ENCODE assay signal across 14 cellular contexts in genomic region chr5:111366388-111366787, GRCh38.
A peak's percentile ranks its signal among the peaks of the same experiment; 100 is the strongest.
DNase-seq lines count a peak whose midpoint lies in the region; ATAC-seq and TF ChIP-seq lines count a peak whose summit lies in the region.
"Had no signal": no experiment of that assay in that cellular context is flagged by ENCODE, and none has a peak within 500 bp of the region (broad histone marks: within the 10 kb centered on the region; RNA-seq: fewer than 3 reads in every experiment).

No MANE protein-coding gene starts in this region.

- H3K4me1 ChIP-seq in HCT116 (ENCODE audit: control insufficient read depth in 1 of 2, insufficient read depth in 2 of 2, low read length in 2 of 2): peaks cover 14 to 19% of the 10 kb centered on the region in 2 experiments
- H3K4me1 ChIP-seq in smooth muscle cell (ENCODE audit: low read depth): no peaks in the 10 kb centered on the region
- H3K4me1 ChIP-seq: BLaER1 had no signal

- H3K4me3 Mint-ChIP-seq in activated CD8-positive, alpha-beta T cell treated with anti-CD3 and anti-CD28 coated beads, Interleukin-2, amount 10 ng/mL, durations not matched to agents 7 days and 5 days: no peak overlapping the region
- H3K4me3 Mint-ChIP-seq: CD8-positive, alpha-beta memory T cell had no signal

- H3K4me3 ChIP-seq in HCT116 (replicated peaks in 1 of 2; ENCODE audit: low read depth in 1 of 2, low read length in 2 of 2) (no peak overlapping the region), smooth muscle cell (no peak overlapping the region)
- H3K4me3 ChIP-seq: BLaER1 had no signal

- H3K4me1 Mint-ChIP-seq in activated CD8-positive, alpha-beta T cell treated with anti-CD3 and anti-CD28 coated beads, Interleukin-2, amount 10 ng/mL, durations not matched to agents 7 days and 5 days (ENCODE audit: low read depth): peaks cover 11% of the 10 kb centered on the region

- H3F3A ChIP-seq in smooth muscle cell (ENCODE audit: low read depth): no peaks in the 10 kb centered on the region

- TF ChIP-seq POLR2A in HCT116 (IDR thresholded peaks at IDR 0.05; ENCODE audit: borderline replicate concordance, extremely low read depth, insufficient read depth, insufficient read length): no peak

- H3K27me3 Mint-ChIP-seq in activated CD8-positive, alpha-beta T cell treated with anti-CD3 and anti-CD28 coated beads, Interleukin-2, amount 10 ng/mL, durations not matched to agents 7 days and 5 days (ENCODE audit: low read depth): no peaks in the 10 kb centered on the region
- H3K27me3 Mint-ChIP-seq: CD8-positive, alpha-beta memory T cell had no signal

- H3K9me3 ChIP-seq in HCT116 (ENCODE audit: control insufficient read depth in 1 of 2, insufficient read depth in 1 of 2, low read depth in 1 of 2, low read length in 2 of 2): no peaks in the 10 kb centered on the region
- no peaks in the 10 kb centered on the region for H3K9me3 ChIP-seq in smooth muscle cell (replicated peaks; ENCODE audit: low read depth)
- H3K9me3 ChIP-seq: BLaER1, Caco-2 had no signal

- no peaks in the 10 kb centered on the region; the same call in 1 of the 2 replicates for H3K9me2 ChIP-seq in HCT116 (ENCODE audit: insufficient read depth)

- no peak for TF ChIP-seq RAD21 in HCT116 (IDR thresholded peaks at IDR 0.05; ENCODE audit: low read depth)

- 0 out of 2 replicates have a peak overlapping the region, but pooled peaks have one; percentile 56 for H3K4me2 ChIP-seq in HCT116 (ENCODE audit: low read length)
- H3K4me2 ChIP-seq in smooth muscle cell: no peak overlapping the region
- H3K4me2 ChIP-seq: BLaER1 had no signal

- H3K27ac Mint-ChIP-seq in activated CD8-positive, alpha-beta T cell treated with anti-CD3 and anti-CD28 coated beads, Interleukin-2, amount 10 ng/mL, durations not matched to agents 7 days and 5 days: no peak overlapping the region
- H3K27ac Mint-ChIP-seq: CD8-positive, alpha-beta memory T cell had no signal

- H3K79me2 ChIP-seq in HCT116 (ENCODE audit: insufficient read depth, low read length) (no peaks in the 10 kb centered on the region), smooth muscle cell (ENCODE audit: low read depth) (no peaks in the 10 kb centered on the region)

- H3K36me3 ChIP-seq in HCT116 (ENCODE audit: control insufficient read depth in 1 of 2, insufficient read depth in 2 of 2, low read length in 2 of 2): no peaks in the 10 kb centered on the region
- no peaks in the 10 kb centered on the region for H3K36me3 ChIP-seq in smooth muscle cell (ENCODE audit: low read depth)
- H3K36me3 ChIP-seq: BLaER1 had no signal

- H3K27ac ChIP-seq in HCT116 (ENCODE audit: low read depth, low read length) (no peak overlapping the region; the same call in 1 of the 2 replicates), smooth muscle cell (ENCODE audit: low read depth) (peak overlapping the region; percentile 52)
- H3K27ac ChIP-seq: BLaER1 had no signal

- no peak for DNase-seq in HCT116 (ENCODE audit: low read depth, low spot score)
- DNase-seq in fibroblast of peridontal ligament (ENCODE audit: extremely low read depth): peak; percentile 3
- no peak for DNase-seq in smooth muscle cell (lab: John Stamatoyannopoulos, UW; ENCODE audit: unreplicated experiment)
- DNase-seq in NCI-H2107 (lab: John Stamatoyannopoulos, UW): no peak
- DNase-seq in activated CD8-positive, alpha-beta T cell treated with anti-CD3 and anti-CD28 coated beads, Interleukin-2, amount 10 ng/mL, durations not matched to agents 7 days and 5 days: no peak
- DNase-seq: 8988T; AML-193; CD8-positive, alpha-beta memory T cell; DND-41; GDM1 had no signal

- TF ChIP-seq CTCF in HCT116 (IDR thresholded peaks at IDR 0.05 in 2 of 3, conservative IDR thresholded peaks at IDR 0.05 in 1 of 3; ENCODE audit: borderline replicate concordance in 1 of 3, insufficient read depth in 1 of 3, low read depth in 2 of 3, low read length in 2 of 3) (no peak), smooth muscle cell (IDR thresholded peaks at IDR 0.05; ENCODE audit: borderline replicate concordance, insufficient read depth, poor library complexity, severe bottlenecking) (no peak)

- POLR2A ChIA-PET in HCT116 (lab: Charles Lee): no interaction called here
- POLR2A ChIA-PET in activated CD8-positive, alpha-beta T cell treated with anti-CD3 and anti-CD28 coated beads, Interleukin-2, amount 10 ng/mL, durations not matched to agents 7 days and 5 days (lab: Charles Lee): no interaction called here

- H2AFZ ChIP-seq in HCT116 (ENCODE audit: low read depth, low read length, poor library complexity, severe bottlenecking): no peak overlapping the region
- no peak overlapping the region for H2AFZ ChIP-seq in smooth muscle cell (ENCODE audit: low read depth)

- H3K9ac ChIP-seq in HCT116 (ENCODE audit: low read length) (no peak overlapping the region), smooth muscle cell (ENCODE audit: low read depth) (no peak overlapping the region)
- H3K9ac ChIP-seq: BLaER1 had no signal

- H4K20me1 ChIP-seq in HCT116 (ENCODE audit: insufficient read depth) (no peaks in the 10 kb centered on the region), smooth muscle cell (ENCODE audit: low read depth) (no peaks in the 10 kb centered on the region)
- H4K20me1 ChIP-seq: BLaER1 had no signal

- CTCF ChIA-PET in HCT116 (lab: Charles Lee): no interaction called here
- CTCF ChIA-PET in activated CD8-positive, alpha-beta T cell treated with anti-CD3 and anti-CD28 coated beads, Interleukin-2, amount 10 ng/mL, durations not matched to agents 7 days and 5 days (lab: Charles Lee): no interaction called here

- ATAC-seq in HCT116 (no peak), SK-N-SH treated with all-trans-retinoic acid at 6 μM for 48 hours (peak; percentile 59; the same call in 1 of the 3 replicates), GM18502 (IDR thresholded peaks at IDR 0.05; ENCODE audit: poor library complexity, unreplicated experiment) (no peak)
- no peak for ATAC-seq in activated CD8-positive, alpha-beta T cell treated with anti-CD3 and anti-CD28 coated beads, Interleukin-2, amount 10 ng/mL, durations not matched to agents 7 days and 5 days

- H3K36me3 Mint-ChIP-seq in activated CD8-positive, alpha-beta T cell treated with anti-CD3 and anti-CD28 coated beads, Interleukin-2, amount 10 ng/mL, durations not matched to agents 7 days and 5 days (ENCODE audit: low read depth): peaks cover 41% of the 10 kb centered on the region

- H3K27me3 ChIP-seq in HCT116 (ENCODE audit: insufficient read depth, low read length) (no peaks in the 10 kb centered on the region), smooth muscle cell (ENCODE audit: low read depth) (no peaks in the 10 kb centered on the region)
- H3K27me3 ChIP-seq: BLaER1 had no signal

- no TSS peak for BruUV-seq in HCT116 (replicated peaks; lab: Mats Ljungman, UMichigan)

- intact Hi-C loops in HCT116 (cut with micrococcal nuclease): no loop called here

- RAD21 ChIA-PET in HCT116 (lab: Charles Lee; ENCODE audit: low non-redundant PET in 1 of 2, low total read pairs in 2 of 2, uncharacterized antibody in 2 of 2, unreplicated experiment in 2 of 2): no interaction called here

- peaks cover 5% of the 10 kb centered on the region for H3K9me3 Mint-ChIP-seq in activated CD8-positive, alpha-beta T cell treated with anti-CD3 and anti-CD28 coated beads, Interleukin-2, amount 10 ng/mL, durations not matched to agents 7 days and 5 days (ENCODE audit: insufficient read depth)
- H3K9me3 Mint-ChIP-seq: CD8-positive, alpha-beta memory T cell had no signal

TF ChIP-seq in HCT116, 20 proteins besides CTCF, POLR2A, EP300 and RAD21 (continues in another document):
- TF ChIP-seq SIN3A (IDR thresholded peaks at IDR 0.05; ENCODE audit: low read depth): no peak
- no peak for TF ChIP-seq POLR2AphosphoS5 (IDR thresholded peaks at IDR 0.05; ENCODE audit: low read depth, low read length)
- TF ChIP-seq ZNF274 (IDR thresholded peaks at IDR 0.05; ENCODE audit: low read depth, low read length): no peak
- no peak for TF ChIP-seq YY1 (IDR thresholded peaks at IDR 0.05; ENCODE audit: extremely low read depth, insufficient replicate concordance, low read depth, low read length)
- no peak for TF ChIP-seq ATF3 (IDR thresholded peaks at IDR 0.05)
- TF ChIP-seq TCF7L2 (IDR thresholded peaks at IDR 0.05; ENCODE audit: borderline replicate concordance, extremely low read depth, insufficient read depth, insufficient read length): no peak

TF ChIP-seq in SK-N-SH treated with all-trans-retinoic acid at 6 μM for 48 hours, 23 proteins besides CTCF, POLR2A, EP300 and RAD21:
- TF ChIP-seq CSDC2 (CRISPR knock-in tag; IDR thresholded peaks at IDR 0.05) (no peak), ZNF565 (CRISPR knock-in tag; conservative IDR thresholded peaks at IDR 0.05; ENCODE audit: low read depth) (no peak), ZC3H10 (CRISPR knock-in tag; IDR thresholded peaks at IDR 0.05) (no peak), TCF4 (CRISPR knock-in tag; IDR thresholded peaks at IDR 0.05; ENCODE audit: borderline replicate concordance) (0 out of 2 replicates have a peak, but pooled peaks have one; percentile 24), TSHZ2 (CRISPR knock-in tag; IDR thresholded peaks at IDR 0.05) (0 out of 2 replicates have a peak, but pooled peaks have one; percentile 26)
